Comparison of ENCODE assay signal across 9 cellular contexts in genomic region chr5:150780816-150781221, GRCh38. TPM values are rescaled to one million over a fixed set of nuclear protein-coding genes. Genes with fewer than 3 reads are reported as not detected.
DNase-seq lines count a peak whose midpoint lies in the region; ATAC-seq and FAIRE-seq lines count a peak whose summit lies in the region.
"Had no signal": no experiment of that assay in that cellular context is flagged by ENCODE, and none has a peak within 500 bp of the region (broad histone marks: within the 10 kb centered on the region; RNA-seq: fewer than 3 reads in every experiment).

No MANE protein-coding gene starts in this region.

- peak overlapping the region; percentile 9 for H3K4me3 Mint-ChIP-seq in activated CD4-positive, alpha-beta memory T cell treated with anti-CD3 and anti-CD28 coated beads, Interleukin-2, amount 10 ng/mL, durations not matched to agents 7 days and 5 days

- no peaks in the 10 kb centered on the region for H3K9me3 ChIP-seq in subcutaneous abdominal adipose tissue (ENCODE audit: control insufficient read depth in 5 of 5, low read length in 5 of 5)

- H3K27me3 Mint-ChIP-seq in activated CD4-positive, alpha-beta memory T cell treated with anti-CD3 and anti-CD28 coated beads, Interleukin-2, amount 10 ng/mL, durations not matched to agents 7 days and 5 days, result no peaks in the 10 kb centered on the region

- H3K9me3 Mint-ChIP-seq in activated CD4-positive, alpha-beta memory T cell treated with anti-CD3 and anti-CD28 coated beads, Interleukin-2, amount 10 ng/mL, durations not matched to agents 7 days and 5 days, result peaks cover 1% of the 10 kb centered on the region

- peaks cover 18% of the 10 kb centered on the region for H3K36me3 Mint-ChIP-seq in activated CD4-positive, alpha-beta memory T cell treated with anti-CD3 and anti-CD28 coated beads, Interleukin-2, amount 10 ng/mL, durations not matched to agents 7 days and 5 days (ENCODE audit: low read depth)

- peak overlapping the region; percentile 61 for H3K27ac Mint-ChIP-seq in activated CD4-positive, alpha-beta memory T cell treated with anti-CD3 and anti-CD28 coated beads, Interleukin-2, amount 10 ng/mL, durations not matched to agents 7 days and 5 days

- no peak for ATAC-seq in GM18520 (IDR thresholded peaks at IDR 0.05; ENCODE audit: unreplicated experiment)

- no peaks in the 10 kb centered on the region for H3K36me3 ChIP-seq in subcutaneous abdominal adipose tissue (ENCODE audit: control insufficient read depth in 5 of 5, insufficient read depth in 5 of 5, low read length in 5 of 5)

- CTCF ChIA-PET in activated CD4-positive, alpha-beta memory T cell treated with anti-CD3 and anti-CD28 coated beads, Interleukin-2, amount 10 ng/mL, durations not matched to agents 7 days and 5 days (lab: Charles Lee), result interaction anchor here (0.9 to 8.1 kb wide), 7 partner anchors 9 to 219 kb away, joined by 3 to 108 read pairs (median 22); partner anchors contain the start of genes DCTN4, IRGM and RBM22

- peak; percentile 31 for DNase-seq in SKM-1 treated with dmso at 0.1 percent for 144 hours (lab: John Stamatoyannopoulos, UW; ENCODE audit: unreplicated experiment)
- DNase-seq in SKM-1 (lab: John Stamatoyannopoulos, UW; ENCODE audit: unreplicated experiment), result no peak
- no peak for DNase-seq in activated CD4-positive, alpha-beta memory T cell treated with anti-CD3 and anti-CD28 coated beads, Interleukin-2, amount 10 ng/mL, durations not matched to agents 7 days and 5 days
- peak; percentile 63 for DNase-seq in glomerular visceral epithelial cell (ENCODE audit: extremely low spot score)
- no peak for DNase-seq in stimulated activated CD4-positive, alpha-beta T cell treated with anti-CD3 and anti-CD28 coated beads, Interleukin-15, amount 100 ng/mL, for 24 hours
- DNase-seq in GM19239 (ENCODE audit: insufficient read length, low spot score), result no peak

- H3K9ac ChIP-seq in subcutaneous abdominal adipose tissue (ENCODE audit: low read length in 5 of 5), result peak overlapping the region; percentile 56 to 100 (median 77)

- no peaks in the 10 kb centered on the region for H3K27me3 ChIP-seq in subcutaneous abdominal adipose tissue (ENCODE audit: control insufficient read depth in 5 of 5, insufficient read depth in 4 of 5, low read length in 5 of 5)

- peak overlapping the region; percentile 78 to 93 (median 91) for H3K4me3 ChIP-seq in subcutaneous abdominal adipose tissue (ENCODE audit: low read depth in 1 of 5, low read length in 5 of 5)

- POLR2A ChIA-PET in activated CD4-positive, alpha-beta memory T cell treated with anti-CD3 and anti-CD28 coated beads, Interleukin-2, amount 10 ng/mL, durations not matched to agents 7 days and 5 days (lab: Charles Lee), result interaction anchor here (1.4 to 4.2 kb wide), 3 partner anchors 9 to 81 kb away, joined by 5 to 37 read pairs (median 34); partner anchors contain the start of genes IRGM and RBM22

- H3K27ac ChIP-seq in subcutaneous abdominal adipose tissue (ENCODE audit: low read depth, low read length), result peak overlapping the region; percentile 99

- FAIRE-seq in GM19239 (lab: Jason Lieb, UNC), result no peak
- FAIRE-seq: A204.1 had no signal

- H3K4me1 Mint-ChIP-seq in activated CD4-positive, alpha-beta memory T cell treated with anti-CD3 and anti-CD28 coated beads, Interleukin-2, amount 10 ng/mL, durations not matched to agents 7 days and 5 days, result peaks cover 70% of the 10 kb centered on the region

- peaks cover 38 to 78% (median 68%) of the 10 kb centered on the region in 5 donors for H3K4me1 ChIP-seq in subcutaneous abdominal adipose tissue (ENCODE audit: control insufficient read depth in 5 of 5, insufficient read depth in 5 of 5, low read length in 5 of 5)

RNA-seq across cellular contexts. Expression of gene SMIM3, which starts 2.3 kb away (rescaled TPM):
- 10 to 100 TPM; 17.4 to 19.1 TPM for total RNA-seq in activated CD4-positive, alpha-beta memory T cell treated with anti-CD3 and anti-CD28 coated beads, Interleukin-2, amount 10 ng/mL, durations not matched to agents 7 days and 5 days

RNA-seq across cellular contexts. Expression of gene DCTN4, which starts 22.0 kb away (rescaled TPM):
- total RNA-seq in activated CD4-positive, alpha-beta memory T cell treated with anti-CD3 and anti-CD28 coated beads, Interleukin-2, amount 10 ng/mL, durations not matched to agents 7 days and 5 days, result 10 to 100 TPM; 38.6 to 40.6 TPM

Comparison
In these comparisons a context has a peak if more than half of its experiments do, and no peak if none do; other contexts are left out.
1. DNase-seq: peak in SKM-1 treated with dmso at 0.1 percent for 144 hours (single experiment) and glomerular visceral epithelial cell (single experiment); none in SKM-1 (single experiment), activated CD4-positive, alpha-beta memory T cell treated with anti-CD3 and anti-CD28 coated beads, Interleukin-2, amount 10 ng/mL, durations not matched to agents 7 days and 5 days (single experiment), stimulated activated CD4-positive, alpha-beta T cell treated with anti-CD3 and anti-CD28 coated beads, Interleukin-15, amount 100 ng/mL, for 24 hours (single experiment) and GM19239 (single experiment).